21 cellular contexts compared by ENCODE assay signal in genomic region chr21:45412491-45412890, GRCh38.
"Had no signal": no experiment of that assay in that cellular context is flagged by ENCODE, and none has a peak within 500 bp of the region (broad histone marks: within the 10 kb centered on the region; RNA-seq: fewer than 3 reads in every experiment).

No MANE protein-coding gene starts in this region.

- H3K27ac ChIP-seq: breast epithelium, gastrocnemius medialis, left lung had no signal

- H3K4me3 Mint-ChIP-seq: activated naive CD8-positive, alpha-beta T cell treated with anti-CD3 and anti-CD28 coated beads, Interleukin-2, amount 50 U/mL, for 24 hours; activated T-helper 17 cell treated with anti-CD3 and anti-CD28 coated beads, Interleukin-2, amount 50 U/mL, for 72 hours; memory B cell; naive thymus-derived CD8-positive, alpha-beta T cell; T-cell had no signal

- H3K4me1 Mint-ChIP-seq: activated naive CD8-positive, alpha-beta T cell treated with anti-CD3 and anti-CD28 coated beads, Interleukin-2, amount 50 U/mL, for 24 hours; activated T-helper 17 cell treated with anti-CD3 and anti-CD28 coated beads, Interleukin-2, amount 50 U/mL, for 72 hours; memory B cell; naive thymus-derived CD8-positive, alpha-beta T cell; T-cell had no signal

- H3K9me3 ChIP-seq: breast epithelium, gastrocnemius medialis, left lung, upper lobe of right lung had no signal

- H3K4me3 ChIP-seq: breast epithelium, dorsolateral prefrontal cortex, gastrocnemius medialis, left lung, upper lobe of right lung had no signal

- FAIRE-seq: small intestine had no signal

- H3K27me3 Mint-ChIP-seq: progenitor cell of endocrine pancreas had no signal

- H3K4me1 ChIP-seq: upper lobe of right lung had no signal

- H3K27me3 ChIP-seq: breast epithelium, upper lobe of right lung had no signal

- H3K27ac Mint-ChIP-seq: activated naive CD8-positive, alpha-beta T cell treated with anti-CD3 and anti-CD28 coated beads, Interleukin-2, amount 50 U/mL, for 24 hours; activated T-helper 17 cell treated with anti-CD3 and anti-CD28 coated beads, Interleukin-2, amount 50 U/mL, for 72 hours; memory B cell; naive thymus-derived CD8-positive, alpha-beta T cell; T-cell had no signal

- DNase-seq: activated CD4-positive, alpha-beta T cell treated with anti-CD3 and anti-CD28 coated beads for 1 hour; activated CD4-positive, alpha-beta T cell treated with anti-CD3 and anti-CD28 coated beads, Interleukin-2, amount 50 U/mL, for 4 hours; activated naive CD4-positive, alpha-beta T cell treated with Interleukin-2 at 50 U/mL for 16 hours; activated naive CD8-positive, alpha-beta T cell treated with anti-CD3 and anti-CD28 coated beads, Interleukin-2, amount 50 U/mL, for 24 hours; activated T-cell treated with anti-CD3 and anti-CD28 coated beads for 4 hours; dorsolateral prefrontal cortex; gastrocnemius medialis; occipital lobe; small intestine; stimulated activated CD4-positive, alpha-beta T cell treated with anti-CD3 and anti-CD28 coated beads, Interleukin-4, amount 100 ng/mL, for 4 hours; stimulated activated CD8-positive, alpha-beta memory T cell treated with anti-CD3 and anti-CD28 coated beads, Interleukin-4, amount 100 ng/mL, for 48 hours; stimulated activated naive CD8-positive, alpha-beta T cell treated with anti-CD3 and anti-CD28 coated beads, Interleukin-15, Interleukin-2, amounts not matched to agents 100 U/mL and 50 U/mL, for 24 hours; T-cell; T1000; upper lobe of right lung had no signal

- ATAC-seq: activated naive CD8-positive, alpha-beta T cell treated with anti-CD3 and anti-CD28 coated beads, Interleukin-2, amount 50 U/mL, for 24 hours; activated T-helper 17 cell treated with anti-CD3 and anti-CD28 coated beads, Interleukin-2, amount 50 U/mL, for 72 hours; gastrocnemius medialis; left lung; naive thymus-derived CD8-positive, alpha-beta T cell; stimulated activated naive CD8-positive, alpha-beta T cell treated with anti-CD3 and anti-CD28 coated beads, Interleukin-15, Interleukin-2, amounts not matched to agents 100 U/mL and 50 U/mL, for 24 hours; T-cell had no signal

- H3K36me3 Mint-ChIP-seq: memory B cell; naive thymus-derived CD8-positive, alpha-beta T cell; T-cell had no signal

- H3K36me3 ChIP-seq: breast epithelium, gastrocnemius medialis, left lung, upper lobe of right lung had no signal

- H3K9me3 Mint-ChIP-seq: activated naive CD8-positive, alpha-beta T cell treated with anti-CD3 and anti-CD28 coated beads, Interleukin-2, amount 50 U/mL, for 24 hours; activated T-helper 17 cell treated with anti-CD3 and anti-CD28 coated beads, Interleukin-2, amount 50 U/mL, for 72 hours; memory B cell; naive thymus-derived CD8-positive, alpha-beta T cell; T-cell had no signal
